20 cellular contexts compared by ENCODE assay signal in genomic region chr12:11726659-11727058, GRCh38.
DNase-seq lines count a peak whose midpoint lies in the region; ATAC-seq and TF ChIP-seq lines count a peak whose summit lies in the region.
"Had no signal": no experiment of that assay in that cellular context is flagged by ENCODE, and none has a peak within 500 bp of the region (broad histone marks: within the 10 kb centered on the region; RNA-seq: fewer than 3 reads in every experiment).

No MANE protein-coding gene starts in this region.

- H3K27me3 Mint-ChIP-seq in T-helper 1 cell treated with Interleukin-12 subunit alpha and Interleukin-12 subunit beta and Interleukin-4 antibody, amounts not matched to agents 30 μg/mL and 1 μg/mL, for 36 hours (ENCODE audit: low read depth) = no peaks in the 10 kb centered on the region
- no peaks in the 10 kb centered on the region for H3K27me3 Mint-ChIP-seq in activated naive CD8-positive, alpha-beta T cell
- no peaks in the 10 kb centered on the region for H3K27me3 Mint-ChIP-seq in nephron progenitor cell (ENCODE audit: low read depth, poor library complexity)

- DNase-seq in T-helper 1 cell = no peak
- DNase-seq in nephron progenitor cell = no peak
- no peak for DNase-seq in coronary artery (ENCODE audit: low spot score)
- no peak for DNase-seq in KG1 (lab: John Stamatoyannopoulos, UW)
- DNase-seq: aorta, colonic mucosa, erythroblast, NCI-H2081, PC-9, trophoblast cell had no signal

- TF ChIP-seq CTCF in nephron progenitor cell (IDR thresholded peaks at IDR 0.05) (no peak), coronary artery (IDR thresholded peaks at IDR 0.05) (no peak)

- peak overlapping the region; percentile 12 for H3K4me3 Mint-ChIP-seq in T-helper 1 cell treated with Interleukin-12 subunit alpha and Interleukin-12 subunit beta and Interleukin-4 antibody, amounts not matched to agents 30 μg/mL and 1 μg/mL, for 36 hours
- H3K4me3 Mint-ChIP-seq in activated naive CD8-positive, alpha-beta T cell = peak overlapping the region; percentile 61
- H3K4me3 Mint-ChIP-seq in nephron progenitor cell = no peak overlapping the region
- H3K4me3 Mint-ChIP-seq: immature natural killer cell had no signal

- H3K36me3 Mint-ChIP-seq in T-helper 1 cell treated with Interleukin-12 subunit alpha and Interleukin-12 subunit beta and Interleukin-4 antibody, amounts not matched to agents 30 μg/mL and 1 μg/mL, for 36 hours (ENCODE audit: low read depth) = peaks cover 35% of the 10 kb centered on the region
- H3K36me3 Mint-ChIP-seq in activated naive CD8-positive, alpha-beta T cell = peaks cover 6% of the 10 kb centered on the region
- H3K36me3 Mint-ChIP-seq in nephron progenitor cell (ENCODE audit: low read depth) = no peaks in the 10 kb centered on the region

- H3K27ac Mint-ChIP-seq in T-helper 1 cell treated with Interleukin-12 subunit alpha and Interleukin-12 subunit beta and Interleukin-4 antibody, amounts not matched to agents 30 μg/mL and 1 μg/mL, for 36 hours = peak overlapping the region; percentile 78
- peak overlapping the region; percentile 88 for H3K27ac Mint-ChIP-seq in activated naive CD8-positive, alpha-beta T cell
- peak overlapping the region; percentile 83 for H3K27ac Mint-ChIP-seq in nephron progenitor cell

- no peaks in the 10 kb centered on the region for H3K9me3 Mint-ChIP-seq in T-helper 1 cell treated with Interleukin-12 subunit alpha and Interleukin-12 subunit beta and Interleukin-4 antibody, amounts not matched to agents 30 μg/mL and 1 μg/mL, for 36 hours
- H3K9me3 Mint-ChIP-seq in activated naive CD8-positive, alpha-beta T cell (ENCODE audit: low read depth) = no peaks in the 10 kb centered on the region
- no peaks in the 10 kb centered on the region for H3K9me3 Mint-ChIP-seq in nephron progenitor cell
- H3K9me3 Mint-ChIP-seq: immature natural killer cell had no signal

- H3K27ac ChIP-seq in coronary artery = no peak overlapping the region
- H3K27ac ChIP-seq: 22Rv1, C4-2B, colonic mucosa, PC-9, SK-N-MC had no signal

- H3K4me3 ChIP-seq in GM08714 (ENCODE audit: low read length) (peak overlapping the region; percentile 33; the same call in 1 of the 2 replicates), coronary artery (no peak overlapping the region)
- H3K4me3 ChIP-seq: colonic mucosa, lung, PC-9, SK-N-MC had no signal

- ATAC-seq in GM18517 (IDR thresholded peaks at IDR 0.05; ENCODE audit: unreplicated experiment) = no peak
- ATAC-seq: right cardiac atrium had no signal

- peaks cover 70% of the 10 kb centered on the region for H3K4me1 Mint-ChIP-seq in T-helper 1 cell treated with Interleukin-12 subunit alpha and Interleukin-12 subunit beta and Interleukin-4 antibody, amounts not matched to agents 30 μg/mL and 1 μg/mL, for 36 hours (ENCODE audit: low read depth)
- peaks cover 55% of the 10 kb centered on the region for H3K4me1 Mint-ChIP-seq in activated naive CD8-positive, alpha-beta T cell (ENCODE audit: low read depth)
- peaks cover 66% of the 10 kb centered on the region for H3K4me1 Mint-ChIP-seq in nephron progenitor cell
